Comparison of ENCODE assay signal across 9 cellular contexts in the genomic region with DNA sequence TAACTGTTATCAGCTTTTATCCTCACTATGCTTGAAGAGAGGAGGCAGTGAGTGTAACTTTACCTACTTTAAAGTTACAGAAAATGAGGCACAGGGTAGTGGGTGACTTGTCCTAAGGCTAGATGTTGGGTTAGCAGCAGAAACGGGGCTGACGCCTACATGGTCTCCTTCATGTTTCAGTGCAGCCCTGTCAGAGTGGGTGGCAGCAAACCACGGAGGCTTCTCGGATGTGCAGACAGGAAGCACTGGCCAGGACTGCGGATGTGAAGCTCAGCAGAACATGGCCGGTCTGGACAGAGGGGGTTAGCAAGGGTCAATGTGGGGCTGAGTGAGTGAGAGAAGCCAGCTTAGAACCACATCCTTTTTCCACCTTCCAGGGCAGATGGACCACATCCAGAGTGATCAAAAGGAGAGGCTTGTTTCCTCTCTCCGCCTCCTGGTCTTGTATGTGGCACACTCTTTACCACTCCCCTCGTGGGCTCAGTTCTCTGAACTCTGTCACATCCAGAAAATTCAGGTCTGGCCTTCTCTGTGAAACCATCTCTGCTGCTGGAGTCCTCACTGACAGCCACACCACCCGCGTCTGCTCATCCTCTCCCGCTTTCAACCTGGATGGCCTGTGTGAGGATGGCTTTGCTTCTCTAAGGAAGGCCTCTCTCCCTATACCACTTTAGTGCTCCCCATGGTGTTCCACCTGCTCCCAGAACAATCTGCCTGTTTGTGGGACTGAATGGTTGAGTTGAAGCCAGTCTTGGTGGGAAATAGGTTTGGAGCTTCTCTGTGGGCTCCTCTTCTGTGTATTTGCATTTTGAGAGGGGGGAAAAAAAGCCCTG. TPM values are rescaled to one million over a fixed set of nuclear protein-coding genes. Genes with fewer than 3 reads are reported as not detected.
DNase-seq lines count a peak whose midpoint lies in the region; ATAC-seq and TF ChIP-seq lines count a peak whose summit lies in the region.
"Had no signal": no experiment of that assay in that cellular context is flagged by ENCODE, and none has a peak within 500 bp of the region (broad histone marks: within the 10 kb centered on the region; RNA-seq: fewer than 3 reads in every experiment).

No MANE protein-coding gene starts in this region.

- H3K4me3 ChIP-seq in cardiac fibroblast (replicated peaks in 1 of 2; ENCODE audit: low read depth in 2 of 2, low read length in 2 of 2) (no peak overlapping the region), muscle layer of duodenum (ENCODE audit: low read depth in 1 of 2, low read length in 2 of 2) (no peak overlapping the region), BE2C (ENCODE audit: low read depth, low read length) (no peak overlapping the region), hepatocyte (no peak overlapping the region)

- H3K9me2 ChIP-seq in hepatocyte (replicated peaks; ENCODE audit: insufficient read depth) = no peaks in the 10 kb centered on the region

- TF ChIP-seq CTCF in activated B cell treated with CpG ODN at 0.5 μM for 24 hours (IDR thresholded peaks at IDR 0.05) (no peak), cardiac fibroblast (IDR thresholded peaks at IDR 0.05; ENCODE audit: low read depth, low read length) (no peak), BE2C (IDR thresholded peaks at IDR 0.05; ENCODE audit: low read depth, low read length) (no peak), hepatocyte (IDR thresholded peaks at IDR 0.05; ENCODE audit: poor library complexity) (no peak)

- no peaks in the 10 kb centered on the region for H3K9me3 Mint-ChIP-seq in activated B cell treated with CpG ODN at 0.5 μM for 24 hours
- H3K9me3 Mint-ChIP-seq: brain had no signal

- no peak overlapping the region for H2AFZ ChIP-seq in hepatocyte

- H3K36me3 Mint-ChIP-seq in activated B cell treated with CpG ODN at 0.5 μM for 24 hours (ENCODE audit: low read depth) = peaks cover 9% of the 10 kb centered on the region
- H3K36me3 Mint-ChIP-seq: brain had no signal

- H3K27ac ChIP-seq in muscle layer of duodenum (ENCODE audit: low read length) (peak overlapping the region; percentile 46), hepatocyte (no peak overlapping the region)

- H3K4me1 Mint-ChIP-seq in activated B cell treated with CpG ODN at 0.5 μM for 24 hours = peaks cover 93% of the 10 kb centered on the region

- H3K36me3 ChIP-seq in muscle layer of duodenum (ENCODE audit: control insufficient read depth in 1 of 2, insufficient read depth in 2 of 2, low read length in 2 of 2) (no peaks in the 10 kb centered on the region), BE2C (no peaks in the 10 kb centered on the region), hepatocyte (replicated peaks; ENCODE audit: insufficient read depth, low read depth) (no peaks in the 10 kb centered on the region)

- H3K4me1 ChIP-seq in muscle layer of duodenum (ENCODE audit: control insufficient read depth in 1 of 2, insufficient read depth in 2 of 2, low read length in 2 of 2) = peaks cover 21 to 52% of the 10 kb centered on the region in 2 donors
- H3K4me1 ChIP-seq in BE2C = peaks cover 10% of the 10 kb centered on the region
- H3K4me1 ChIP-seq in hepatocyte (ENCODE audit: insufficient read depth) = peaks cover 8% of the 10 kb centered on the region

- H3K4me2 ChIP-seq in hepatocyte = no peak overlapping the region

- peaks cover 64% of the 10 kb centered on the region for H4K20me1 ChIP-seq in hepatocyte (ENCODE audit: insufficient read depth, poor library complexity, severe bottlenecking)

- peak; percentile 85 for ATAC-seq in GM19035 (IDR thresholded peaks at IDR 0.05; ENCODE audit: unreplicated experiment)
- ATAC-seq in HG03159 (IDR thresholded peaks at IDR 0.05; ENCODE audit: unreplicated experiment) = peak; percentile 90
- ATAC-seq in activated B cell treated with CpG ODN at 0.5 μM for 24 hours (ENCODE audit: low read depth) = peak; percentile 88

- peaks cover 100% of the 10 kb centered on the region for H3K79me2 ChIP-seq in hepatocyte

- H3K27ac Mint-ChIP-seq in activated B cell treated with CpG ODN at 0.5 μM for 24 hours = peak overlapping the region; percentile 83

- DNase-seq in activated B cell treated with CpG ODN at 0.5 μM for 24 hours (no peak), cardiac fibroblast (ENCODE audit: low read depth in 2 of 2) (peak; percentile 51 to 53), BE2C (no peak), hepatocyte (ENCODE audit: low spot score) (no peak)
- DNase-seq in stimulated activated naive CD4-positive, alpha-beta T cell treated with Interleukin-2 at 50 U/mL for 16 hours (lab: John Stamatoyannopoulos, UW) = peak; percentile 75

- CTCF ChIA-PET in activated B cell treated with CpG ODN at 0.5 μM for 24 hours (lab: Charles Lee) = interaction anchor here (1.3 kb wide), 1 partner anchor 20 kb away, joined by 4 read pairs; no protein-coding TSS in a partner anchor

- POLR2A ChIA-PET in activated B cell treated with CpG ODN at 0.5 μM for 24 hours (lab: Charles Lee) = interaction anchor here (1.0 to 2.1 kb wide), 6 partner anchors 10 to 141 kb away, joined by 4 to 20 read pairs (median 10); a partner anchor contains a TSS

- H3K9me3 ChIP-seq in muscle layer of duodenum (ENCODE audit: control insufficient read depth in 1 of 2, low read length in 2 of 2) (no peaks in the 10 kb centered on the region), BE2C (no peaks in the 10 kb centered on the region), hepatocyte (ENCODE audit: low read depth) (no peaks in the 10 kb centered on the region)

- H3K27me3 ChIP-seq in muscle layer of duodenum (ENCODE audit: low read depth, low read length) = no peaks in the 10 kb centered on the region
- H3K27me3 ChIP-seq in BE2C = no peaks in the 10 kb centered on the region
- H3K27me3 ChIP-seq in hepatocyte = no peaks in the 10 kb centered on the region

- H3K4me3 Mint-ChIP-seq in activated B cell treated with CpG ODN at 0.5 μM for 24 hours = peak overlapping the region; percentile 74

- H3K27me3 Mint-ChIP-seq in activated B cell treated with CpG ODN at 0.5 μM for 24 hours = no peaks in the 10 kb centered on the region

- 60% methylated on average over 11 of the region's 11 CpGs for WGBS in hepatocyte (ENCODE audit: low lambda C conversion rate, missing lambda C conversion rate)

- intact Hi-C loops in activated B cell treated with CpG ODN at 0.5 μM for 24 hours (cut with micrococcal nuclease) = loop anchor here (1.0 kb wide), 2 partner anchors 10 to 13 kb away; no protein-coding TSS in a partner anchor

RNA-seq across cellular contexts. Expression of a gene that starts 14.1 kb away (rescaled TPM):
- total RNA-seq in activated B cell treated with CpG ODN at 0.5 μM for 24 hours = 63.5 and 67.1 TPM in 2 replicates
- polyA plus RNA-seq in BE2C (2012; ENCODE audit: insufficient read depth, insufficient read length, low read depth) = 7.2 TPM
- total RNA-seq in hepatocyte = 16.2 and 28.4 TPM in 2 replicates
- polyA plus RNA-seq in hepatocyte = 15.7 and 16.3 TPM in 2 replicates

RNA-seq across cellular contexts. Expression of a gene that starts 50.8 kb away (rescaled TPM):
- 0.05 TPM in 1 of 2 replicates, not detected in the other for total RNA-seq in activated B cell treated with CpG ODN at 0.5 μM for 24 hours
- polyA plus RNA-seq in BE2C (2012; ENCODE audit: insufficient read depth, insufficient read length, low read depth) = 0.36 TPM
- total RNA-seq in hepatocyte = 0.23 TPM in 1 of 2 replicates, not detected in the other
- not detected in 2 replicates for polyA plus RNA-seq in hepatocyte

Comparison
In these comparisons a context has a peak if more than half of its experiments do, and no peak if none do; other contexts are left out.
1. DNase-seq: peak in cardiac fibroblast (2 of 2) and stimulated activated naive CD4-positive, alpha-beta T cell treated with Interleukin-2 at 50 U/mL for 16 hours (single experiment); none in activated B cell treated with CpG ODN at 0.5 μM for 24 hours (single experiment), BE2C (single experiment) and hepatocyte (single experiment).
2. Peak in every context shown above with its lines, with median percentiles within 50 percentile points of each other: ATAC-seq.